Comparison of ENCODE assay signal across 9 cellular contexts in the genomic region with DNA sequence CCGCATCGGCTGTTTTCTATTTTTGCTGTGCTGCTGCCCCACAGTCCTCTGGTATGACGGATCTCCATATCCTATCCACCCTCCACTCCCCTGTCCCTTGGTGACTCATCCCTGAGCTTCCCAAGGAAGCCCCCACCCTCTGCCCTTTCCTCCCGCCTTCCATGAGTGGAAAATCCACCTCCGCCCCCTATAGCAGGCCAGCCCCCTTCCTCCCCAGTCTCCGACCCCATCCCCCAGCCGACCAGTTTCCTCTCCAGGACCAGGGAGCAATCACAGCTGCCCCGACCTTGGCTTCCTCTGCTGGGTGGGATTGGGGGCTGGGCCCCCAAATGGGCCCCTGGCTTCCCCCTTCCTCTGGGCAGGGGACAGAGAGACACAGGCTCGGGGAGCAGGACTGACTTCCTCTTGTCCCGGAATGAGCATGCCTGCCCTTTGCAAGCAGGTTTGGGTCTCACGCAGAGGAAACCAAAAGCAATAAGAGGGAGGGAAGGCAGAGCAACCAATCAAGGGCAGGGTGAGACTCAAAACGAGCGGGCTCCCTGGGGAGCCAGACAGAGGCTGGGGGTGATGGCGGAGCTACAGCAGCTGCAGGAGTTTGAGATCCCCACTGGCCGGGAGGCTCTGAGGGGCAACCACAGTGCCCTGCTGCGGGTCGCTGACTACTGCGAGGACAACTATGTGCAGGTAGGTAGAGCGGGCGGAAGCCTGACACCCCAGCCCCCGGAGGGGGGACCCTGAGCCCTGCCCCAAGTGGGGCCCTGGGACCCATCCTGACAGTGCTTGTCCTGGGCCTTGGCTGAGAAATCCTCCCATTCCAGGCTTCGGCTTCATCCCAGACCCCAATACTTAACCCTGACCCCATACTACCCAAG. TPM values are rescaled to one million over a fixed set of nuclear protein-coding genes. Genes with fewer than 3 reads are reported as not detected.
A peak's percentile ranks its signal among the peaks of the same experiment; 100 is the strongest.
DNase-seq lines count a peak whose midpoint lies in the region; ATAC-seq and TF ChIP-seq lines count a peak whose summit lies in the region.
"Had no signal": no experiment of that assay in that cellular context is flagged by ENCODE, and none has a peak within 500 bp of the region (broad histone marks: within the 10 kb centered on the region; RNA-seq: fewer than 3 reads in every experiment).

A gene with protein sequence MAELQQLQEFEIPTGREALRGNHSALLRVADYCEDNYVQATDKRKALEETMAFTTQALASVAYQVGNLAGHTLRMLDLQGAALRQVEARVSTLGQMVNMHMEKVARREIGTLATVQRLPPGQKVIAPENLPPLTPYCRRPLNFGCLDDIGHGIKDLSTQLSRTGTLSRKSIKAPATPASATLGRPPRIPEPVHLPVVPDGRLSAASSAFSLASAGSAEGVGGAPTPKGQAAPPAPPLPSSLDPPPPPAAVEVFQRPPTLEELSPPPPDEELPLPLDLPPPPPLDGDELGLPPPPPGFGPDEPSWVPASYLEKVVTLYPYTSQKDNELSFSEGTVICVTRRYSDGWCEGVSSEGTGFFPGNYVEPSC (plus strand): TSS at position 550 of the 872 bp plus-strand sequence. CDS start 18 bp downstream, at position 568.
A gene (minus strand): TSS at position 417 of the 872 bp plus-strand sequence. CDS start 3,152 bp downstream, outside the sequence.

- WGBS in lung, 2 donors, result 23 to 29% methylated on average over 22 of the region's 22 CpGs

- peak; percentile 83 for ATAC-seq in HG02870 (IDR thresholded peaks at IDR 0.05; ENCODE audit: unreplicated experiment)
- peak; percentile 76 for ATAC-seq in SK-N-SH treated with all-trans-retinoic acid at 6 μM for 48 hours
- peak; percentile 66 for ATAC-seq in lung (ENCODE audit: insufficient read depth, low FRiP score)
- peak; percentile 91 for ATAC-seq in stimulated activated naive CD8-positive, alpha-beta T cell treated with anti-CD3 and anti-CD28 coated beads, Interleukin-15, Interleukin-2, amounts not matched to agents 100 U/mL and 50 U/mL, for 24 hours

- no peaks in the 10 kb centered on the region for H3K9me3 ChIP-seq in lung (ENCODE audit: control insufficient read depth in 2 of 2, insufficient read depth in 1 of 2, low read length in 1 of 2)

- H3K27ac ChIP-seq in angular gyrus (ENCODE audit: low read depth, low read length) (peak within 1 kb of the TSS; percentile 22), lung (ENCODE audit: low read depth in 1 of 2, low read length in 1 of 2) (peak within 1 kb of the TSS; percentile 71 to 89)

- no peaks in the 10 kb centered on the region for H3K27me3 ChIP-seq in lung (ENCODE audit: control insufficient read depth, insufficient read depth)

- H3K36me3 ChIP-seq in lung (ENCODE audit: control insufficient read depth in 2 of 2, insufficient read depth in 2 of 2, low read length in 2 of 2), result no peaks in the 10 kb centered on the region

- TF ChIP-seq POLR2A in GM18526 (IDR thresholded peaks at IDR 0.05; ENCODE audit: extremely low read depth, insufficient read length), result peak; percentile 97

- H3K4me3 ChIP-seq in lung, result peak within 1 kb of the TSS; percentile 43

- no peak for DNase-seq in lung (ENCODE audit: low spot score)
- peak; percentile 76 for DNase-seq in stimulated activated naive CD8-positive, alpha-beta T cell treated with anti-CD3 and anti-CD28 coated beads, Interleukin-15, Interleukin-2, amounts not matched to agents 100 U/mL and 50 U/mL, for 24 hours
- DNase-seq in foreskin melanocyte, result no peak
- DNase-seq in DMS153 (lab: John Stamatoyannopoulos, UW), result no peak

- H3K4me1 ChIP-seq in lung (ENCODE audit: control insufficient read depth in 2 of 2, insufficient read depth in 2 of 2, low read length in 2 of 2), result peaks cover 0 to 14% of the 10 kb centered on the region in 2 donors

- no peak for TF ChIP-seq CTCF in lung (IDR thresholded peaks at IDR 0.05; ENCODE audit: control extremely low read depth, extremely low read depth)

TF ChIP-seq in SK-N-SH treated with all-trans-retinoic acid at 6 μM for 48 hours, 23 proteins besides CTCF, POLR2A, EP300 and RAD21:
- TF ChIP-seq ARNTL (CRISPR knock-in tag; IDR thresholded peaks at IDR 0.05; ENCODE audit: borderline replicate concordance, low read depth) (no peak), ZNF70 (CRISPR knock-in tag; IDR thresholded peaks at IDR 0.05) (peak; percentile 83; the same call in 1 of the 2 replicates)

RNA-seq across cellular contexts. Expression of the first gene that starts in this region (rescaled TPM):
- total RNA-seq in lung, result 10 to 100 TPM in 1 of 2 donors, 1 to 10 TPM in 1; 6.9 to 20.0 TPM
- 10 to 100 TPM; 16.2 to 19.2 TPM for polyA plus RNA-seq in lung
- total RNA-seq: bronchial epithelial cell had no signal

RNA-seq across cellular contexts. Expression of the second gene that starts in this region (rescaled TPM):
- 1 to 10 TPM; 1.8 to 4.7 TPM for total RNA-seq in lung
- 10 to 100 TPM in 1 of 2 donors, 1 to 10 TPM in 1; 9.9 to 12.3 TPM for polyA plus RNA-seq in lung
- total RNA-seq: bronchial epithelial cell had no signal
